In genomic region chr14:69648480-69649414, GRCh38 we compare ENCODE assay signal across 8 cellular contexts. TPM values are rescaled to one million over a fixed set of nuclear protein-coding genes. Genes with fewer than 3 reads are reported as not detected.
DNase-seq lines count a peak whose midpoint lies in the region; ATAC-seq and TF ChIP-seq lines count a peak whose summit lies in the region.

No MANE protein-coding gene starts in this region.

- peak overlapping the region; percentile 66 for H3K4me2 ChIP-seq in MM.1S (ENCODE audit: low read depth, low read length)

- TF ChIP-seq POLR2A in body of pancreas (IDR thresholded peaks at IDR 0.05) = no peak

- H3K27me3 ChIP-seq in MM.1S (replicated peaks; ENCODE audit: insufficient read depth, low read length) (no peaks in the 10 kb centered on the region), body of pancreas (no peaks in the 10 kb centered on the region)

- H3K27ac ChIP-seq in MM.1S (ENCODE audit: low read length) (peak overlapping the region; percentile 43; the same call in 1 of the 2 replicates), body of pancreas (peak overlapping the region; percentile 42 to 69 (median 57)), mesodermal cell (ENCODE audit: low read depth, low read length, severe bottlenecking) (peak overlapping the region; percentile 77)

- intact Hi-C loops in body of pancreas (cut with DNase I) = no loop called here

- H3K27me3 Mint-ChIP-seq in stimulated activated naive CD8-positive, alpha-beta T cell treated with anti-CD3 and anti-CD28 coated beads, Interleukin-15, Interleukin-2, amounts not matched to agents 100 ng/mL and 50 ng/mL, for 24 hours = no peaks in the 10 kb centered on the region

- no peaks in the 10 kb centered on the region for H3K9me3 Mint-ChIP-seq in stimulated activated naive CD8-positive, alpha-beta T cell treated with anti-CD3 and anti-CD28 coated beads, Interleukin-15, Interleukin-2, amounts not matched to agents 100 ng/mL and 50 ng/mL, for 24 hours

- no peak overlapping the region for H2AFZ ChIP-seq in MM.1S (ENCODE audit: low read length)

- ATAC-seq in stimulated activated naive CD8-positive, alpha-beta T cell treated with anti-CD3 and anti-CD28 coated beads, Interleukin-15, Interleukin-2, amounts not matched to agents 100 U/mL and 50 U/mL, for 24 hours = no peak
- ATAC-seq in body of pancreas = peak; percentile 54

- no peak overlapping the region for H3K4me3 Mint-ChIP-seq in stimulated activated naive CD8-positive, alpha-beta T cell treated with anti-CD3 and anti-CD28 coated beads, Interleukin-15, Interleukin-2, amounts not matched to agents 100 ng/mL and 50 ng/mL, for 24 hours

- no peaks in the 10 kb centered on the region for H3K9me2 ChIP-seq in MM.1S (replicated peaks; ENCODE audit: insufficient read depth, low read length)

- peak overlapping the region; percentile 28 for H3K27ac Mint-ChIP-seq in stimulated activated naive CD8-positive, alpha-beta T cell treated with anti-CD3 and anti-CD28 coated beads, Interleukin-15, Interleukin-2, amounts not matched to agents 100 ng/mL and 50 ng/mL, for 24 hours

- H4K20me1 ChIP-seq in MM.1S (ENCODE audit: insufficient read depth, low read length) = no peaks in the 10 kb centered on the region

- no peaks in the 10 kb centered on the region for H3K36me3 ChIP-seq in MM.1S (replicated peaks; ENCODE audit: insufficient read depth, low read length)
- no peaks in the 10 kb centered on the region for H3K36me3 ChIP-seq in body of pancreas (replicated peaks in 1 of 2; ENCODE audit: insufficient read depth in 1 of 2, low read depth in 2 of 2)
- no peaks in the 10 kb centered on the region for H3K36me3 ChIP-seq in mesodermal cell (ENCODE audit: control insufficient read depth, insufficient read depth, low read length)

- H3K9me3 ChIP-seq in MM.1S (replicated peaks; ENCODE audit: insufficient read depth, low read length) (no peaks in the 10 kb centered on the region), body of pancreas (no peaks in the 10 kb centered on the region), mesodermal cell (ENCODE audit: control insufficient read depth, low read length) (no peaks in the 10 kb centered on the region)

- H3F3A ChIP-seq in MM.1S (ENCODE audit: insufficient read depth, low read length) = no peaks in the 10 kb centered on the region

- H3K4me1 ChIP-seq in MM.1S (ENCODE audit: low read length) (peaks cover 10% of the 10 kb centered on the region; the same call in 1 of the 2 replicates), body of pancreas (peaks cover 93% of the 10 kb centered on the region), mesodermal cell (ENCODE audit: control insufficient read depth, insufficient read depth, low read length, poor library complexity, severe bottlenecking) (peaks cover 66% of the 10 kb centered on the region)

- no peak for DNase-seq in stimulated activated naive CD8-positive, alpha-beta T cell treated with anti-CD3 and anti-CD28 coated beads, Interleukin-15, Interleukin-2, amounts not matched to agents 100 U/mL and 50 U/mL, for 24 hours
- DNase-seq in MM.1S = peak; percentile 17
- no peak for DNase-seq in body of pancreas
- DNase-seq in NCI-H774 (lab: John Stamatoyannopoulos, UW) = no peak
- no peak for DNase-seq in NCI-H1694 treated with DMSO at 0.1 percent for 48 hours (lab: John Stamatoyannopoulos, UW)
- DNase-seq in OCI-M2 (lab: John Stamatoyannopoulos, UW; ENCODE audit: unreplicated experiment) = no peak

- 24 to 29% methylated on average over 5 of the region's 5 CpGs for WGBS in body of pancreas, 2 donors
- 60 to 70% methylated on average over 3 to 4 of the region's 5 CpGs for WGBS in mesodermal cell (ENCODE audit: insufficient coverage in 2 of 2), 2 experiments

- peaks cover 93% of the 10 kb centered on the region for H3K79me2 ChIP-seq in MM.1S (ENCODE audit: low read length)

- H3K9ac ChIP-seq in MM.1S (ENCODE audit: low read length) = no peak overlapping the region; the same call in 1 of the 2 replicates

- TF ChIP-seq CTCF in MM.1S (IDR thresholded peaks at IDR 0.05; ENCODE audit: low read length) (no peak), body of pancreas (IDR thresholded peaks at IDR 0.05) (no peak)

- H3K4me3 ChIP-seq in MM.1S (ENCODE audit: low read length) = no peak overlapping the region; the same call in 1 of the 2 replicates
- no peak overlapping the region for H3K4me3 ChIP-seq in body of pancreas
- H3K4me3 ChIP-seq in mesodermal cell (ENCODE audit: extremely low read depth, insufficient read depth, low read length, poor library complexity, severe bottlenecking) = peak overlapping the region; percentile 6

- H3K36me3 Mint-ChIP-seq in stimulated activated naive CD8-positive, alpha-beta T cell treated with anti-CD3 and anti-CD28 coated beads, Interleukin-15, Interleukin-2, amounts not matched to agents 100 ng/mL and 50 ng/mL, for 24 hours (ENCODE audit: low read depth) = peaks cover 27% of the 10 kb centered on the region

- H3K4me1 Mint-ChIP-seq in stimulated activated naive CD8-positive, alpha-beta T cell treated with anti-CD3 and anti-CD28 coated beads, Interleukin-15, Interleukin-2, amounts not matched to agents 100 ng/mL and 50 ng/mL, for 24 hours (ENCODE audit: low read depth) = peaks cover 96% of the 10 kb centered on the region

RNA-seq across cellular contexts. Expression of gene SUSD6, which starts 37.4 kb away (rescaled TPM):
- 10 to 100 TPM; 24.6 to 25.1 TPM for total RNA-seq in body of pancreas
- 11.4 TPM for polyA plus RNA-seq in mesodermal cell (2013, experiment 1 of 2)
- polyA plus RNA-seq in mesodermal cell (2013, experiment 2 of 2) = 9.3 TPM
